17 cellular contexts compared by ENCODE assay signal in genomic region chr4:83753260-83753659, GRCh38.
DNase-seq lines count a peak whose midpoint lies in the region; ATAC-seq, FAIRE-seq and TF ChIP-seq lines count a peak whose summit lies in the region.
"Had no signal": no experiment of that assay in that cellular context is flagged by ENCODE, and none has a peak within 500 bp of the region (broad histone marks: within the 10 kb centered on the region; RNA-seq: fewer than 3 reads in every experiment).

No MANE protein-coding gene starts in this region.

- H4K20me1 ChIP-seq in H9 (ENCODE audit: control insufficient read depth, insufficient read depth, insufficient read length) (no peaks in the 10 kb centered on the region), K562 (replicated peaks; ENCODE audit: control insufficient read depth, insufficient read depth, low read length) (no peaks in the 10 kb centered on the region)

- TF ChIP-seq CTCF in H9 (conservative IDR thresholded peaks at IDR 0.05): peak; percentile 63
- peak in 1 of 3 experiments; percentile 23; a peak in 1 of 6 replicates for TF ChIP-seq CTCF in K562 (IDR thresholded peaks at IDR 0.05 in 2 of 3, conservative IDR thresholded peaks at IDR 0.05 in 1 of 3; ENCODE audit: insufficient read depth in 2 of 3, low read depth in 1 of 3, low read length in 3 of 3)

- no peak for FAIRE-seq in K562 (lab: Jason Lieb, UNC)
- FAIRE-seq: A549 had no signal

- H2BK20ac ChIP-seq in H9 (ENCODE audit: low read depth, low read length, poor library complexity, severe bottlenecking): no peak overlapping the region

- H3K27ac Mint-ChIP-seq in H9: no peak overlapping the region

- peaks cover 4% of the 10 kb centered on the region for H3K27me3 Mint-ChIP-seq in H9 (ENCODE audit: low read depth)

- H4K5ac ChIP-seq in H9 (ENCODE audit: insufficient read length, low read depth, low read length): no peak overlapping the region

- BruUV-seq in K562 (replicated peaks; lab: Mats Ljungman, UMichigan): no TSS peak

- H3K79me2 ChIP-seq in H9 (ENCODE audit: insufficient read depth, low read length): no peaks in the 10 kb centered on the region
- H3K79me2 ChIP-seq in K562 (ENCODE audit: control insufficient read depth, insufficient read depth, low read length): no peaks in the 10 kb centered on the region

- TF ChIP-seq POLR2A in K562 (conservative IDR thresholded peaks at IDR 0.05): no peak

- no peak overlapping the region for H3K4me3 ChIP-seq in K562
- H3K4me3 ChIP-seq: A549, MG63, PC-9 had no signal

- H3K4me2 ChIP-seq in H9 (ENCODE audit: insufficient read depth, insufficient read length, low read length) (no peak overlapping the region), K562 (ENCODE audit: insufficient read depth, low read length) (no peak overlapping the region)
- H3K4me2 ChIP-seq: A549, PC-9 had no signal

- no peak overlapping the region for H3K4me3 Mint-ChIP-seq in H9
- H3K4me3 Mint-ChIP-seq: CD8-positive, alpha-beta memory T cell had no signal

- CTCF ChIA-PET in K562 (lab: Yijun Ruan, JAX; ENCODE audit: low intra/inter-chr PET ratio): no interaction called here

- H3K4me1 ChIP-seq in H9 (ENCODE audit: insufficient read depth, low read length) (no peaks in the 10 kb centered on the region), K562 (replicated peaks in 1 of 2; ENCODE audit: control insufficient read depth in 2 of 2, insufficient read depth in 2 of 2, low read length in 2 of 2) (peaks cover 0 to 14% of the 10 kb centered on the region in 2 experiments; a peak in 3 of 5 replicates)
- H3K4me1 ChIP-seq: A549 had no signal

- H2AFZ ChIP-seq in H9 (ENCODE audit: low read length): no peak overlapping the region
- H2AFZ ChIP-seq in K562 (ENCODE audit: low read depth, low read length): no peak overlapping the region
- H2AFZ ChIP-seq: PC-9 had no signal

- H3K9me3 ChIP-seq in H9 (ENCODE audit: control insufficient read depth, low read depth, low read length) (no peaks in the 10 kb centered on the region), K562 (replicated peaks; ENCODE audit: control insufficient read depth, insufficient read depth, low read depth, low read length) (no peaks in the 10 kb centered on the region)
- H3K9me3 ChIP-seq: A549, MG63 had no signal

- no peak overlapping the region for H3K56ac ChIP-seq in H9 (ENCODE audit: insufficient read length, low read depth, low read length)

- H3K36me3 Mint-ChIP-seq in H9 (ENCODE audit: insufficient read depth in 1 of 3, low read depth in 3 of 3): no peaks in the 10 kb centered on the region
- H3K36me3 Mint-ChIP-seq: CD8-positive, alpha-beta memory T cell had no signal

- H3K18ac ChIP-seq in H9 (ENCODE audit: insufficient read length, low read depth, low read length): no peak overlapping the region

- H3K4ac ChIP-seq in H9 (ENCODE audit: low read depth, low read length): no peak overlapping the region

- intact Hi-C loops in K562 (cut with micrococcal nuclease): loop anchor here (10.0 kb wide), 1 partner anchor 248 kb away; no protein-coding TSS in a partner anchor

- H2BK5ac ChIP-seq in H9 (ENCODE audit: insufficient read length, low read length): no peak overlapping the region

- no peak for TF ChIP-seq RAD21 in K562 (CRISPR knock-in tag; conservative IDR thresholded peaks at IDR 0.05 in 1 of 2, IDR thresholded peaks at IDR 0.05 in 1 of 2)

- H3K4me1 Mint-ChIP-seq in H9: peaks cover 3% of the 10 kb centered on the region in 2 experiments
- H3K4me1 Mint-ChIP-seq: CD8-positive, alpha-beta memory T cell had no signal

- no peaks in the 10 kb centered on the region for H3K9me3 Mint-ChIP-seq in H9

- H2BK15ac ChIP-seq in H9 (ENCODE audit: low read depth, low read length): no peak overlapping the region

- DNase-seq in ACHN (peak; percentile 3), H9 (no peak), K562 (ENCODE audit: extremely low read depth in 1 of 4, low spot score in 3 of 4) (no peak), iPS-NIHi11 (ENCODE audit: low spot score) (peak; percentile 35), DMS 273 (lab: John Stamatoyannopoulos, UW; ENCODE audit: unreplicated experiment) (no peak)
- DNase-seq in activated CD4-positive, alpha-beta T cell treated with anti-CD3 and anti-CD28 coated beads for 4 hours: no peak
- DNase-seq: CD8-positive, alpha-beta memory T cell; MG63; NCI-H1105; NCI-H1694 treated with DMSO at 0.1 percent for 48 hours; NCI-H446; NCI-H748 treated with DMSO at 0.1 percent for 48 hours; PC-9 had no signal

- in situ Hi-C loops in ACHN (cut with HindIII; ENCODE audit: low pct_ligation_motif_present, low pct_unique_long_range_greater_than_20kb, low sequenced_read_pairs) (no loop called here), K562 (cut with MboI) (no loop called here)

- no peak for TF ChIP-seq EP300 in K562 (IDR thresholded peaks at IDR 0.05; ENCODE audit: low read length)

- POLR2A ChIA-PET in K562 (lab: Yijun Ruan, JAX): no interaction called here

- H3K14ac ChIP-seq in H9 (ENCODE audit: insufficient read depth, low read length): no peak overlapping the region

- H3K27me3 ChIP-seq in H9 (ENCODE audit: insufficient read depth, low read length) (no peaks in the 10 kb centered on the region), K562 (ENCODE audit: control insufficient read depth in 2 of 2, insufficient read depth in 2 of 2, low read length in 2 of 2) (no peaks in the 10 kb centered on the region; a peak in 1 of 5 replicates)
- H3K27me3 ChIP-seq: MG63 had no signal

- H3K27ac ChIP-seq in H9 (ENCODE audit: insufficient read length, low read depth, low read length) (no peak overlapping the region), K562 (ENCODE audit: extremely low read depth, low read depth, low read length) (no peak overlapping the region)
- H3K27ac ChIP-seq: A549, HL-60, PC-9 had no signal

- no peaks in the 10 kb centered on the region for H3K23me2 ChIP-seq in H9 (ENCODE audit: insufficient read length, low read depth, low read length, poor library complexity, severe bottlenecking)

- H2BK12ac ChIP-seq in H9 (ENCODE audit: insufficient read length, low read depth, low read length): no peak overlapping the region

- no peaks in the 10 kb centered on the region for H3K9me1 ChIP-seq in K562 (ENCODE audit: control insufficient read depth, insufficient read depth, low read length)

- H3K23ac ChIP-seq in H9 (ENCODE audit: insufficient read length, low read depth, low read length): no peak overlapping the region

- ATAC-seq in K562: no peak
- no peak for ATAC-seq in GM18907 (IDR thresholded peaks at IDR 0.05; ENCODE audit: unreplicated experiment)
- ATAC-seq in HG02642 (IDR thresholded peaks at IDR 0.05; ENCODE audit: poor library complexity, unreplicated experiment): no peak
- ATAC-seq: A549 had no signal

- H3K9ac ChIP-seq in H9 (ENCODE audit: extremely low read depth, insufficient read length, low read length) (no peak overlapping the region), K562 (ENCODE audit: insufficient read depth in 1 of 2, low read depth in 2 of 2, low read length in 2 of 2) (no peak overlapping the region)

- H3K79me1 ChIP-seq in H9 (ENCODE audit: insufficient read depth, low read depth, low read length, poor library complexity, severe bottlenecking): no peaks in the 10 kb centered on the region

- H3K36me3 ChIP-seq in K562 (ENCODE audit: control insufficient read depth, insufficient read depth, low read length): no peaks in the 10 kb centered on the region
- H3K36me3 ChIP-seq: MG63 had no signal

- H3T11ph ChIP-seq in H9 (ENCODE audit: low read length): no peak overlapping the region

- no peak overlapping the region for H2AK5ac ChIP-seq in H9 (ENCODE audit: insufficient read length, low read length)

- no CpG with 5 or more reads among the region's 2 CpGs for WGBS in H9 (ENCODE audit: extremely low coverage, insufficient read length, low lambda C conversion rate)
- 19% methylated on average over 2 of the region's 2 CpGs for WGBS in K562 (ENCODE audit: insufficient coverage, low coverage, missing lambda C conversion rate)

- H4K8ac ChIP-seq in H9 (replicated peaks; ENCODE audit: insufficient read length, low read depth, low read length): no peak overlapping the region

- no peak overlapping the region for H4K91ac ChIP-seq in H9 (ENCODE audit: insufficient read length, low read depth, low read length)

- H2BK120ac ChIP-seq in H9 (ENCODE audit: low read depth, low read length, poor library complexity, severe bottlenecking): no peak overlapping the region

TF ChIP-seq in K562, 482 proteins besides CTCF, POLR2A, EP300 and RAD21:
- TF ChIP-seq TEAD1 (CRISPR knock-in tag; IDR thresholded peaks at IDR 0.05) (peak in 1 of 2 experiments; percentile 78; a peak in 2 of 4 replicates), TEAD4 (IDR thresholded peaks at IDR 0.05; ENCODE audit: low read length) (peak; percentile 71), TEAD4 (CRISPR knock-in tag; IDR thresholded peaks at IDR 0.05; ENCODE audit: borderline replicate concordance) (no peak), TEAD2 (tag; IDR thresholded peaks at IDR 0.05) (peak; percentile 86), ID3 (CRISPR knock-in tag; IDR thresholded peaks at IDR 0.05) (no peak), ID3 (tag; IDR thresholded peaks at IDR 0.05) (no peak)
TF ChIP-seq in K562: peak in this region for 3.

Comparison
In these comparisons a context has a peak if more than half of its experiments do, and no peak if none do; other contexts are left out.
1. DNase-seq: peak in ACHN (single experiment) and iPS-NIHi11 (single experiment); none in H9 (single experiment), K562 (0 of 4), DMS 273 (single experiment) and activated CD4-positive, alpha-beta T cell treated with anti-CD3 and anti-CD28 coated beads for 4 hours (0 of 2).